Comparison of ENCODE assay signal across 1 cellular context in genomic region chr2:232133078-232133477, GRCh38.
TF ChIP-seq lines count a peak whose summit lies in the region.

No MANE protein-coding gene starts in this region.

TF ChIP-seq in IMR-90, 13 proteins besides CTCF, POLR2A, EP300 and RAD21 (continued from another document):
- TF ChIP-seq CHD1 (IDR thresholded peaks at IDR 0.05; ENCODE audit: low read depth, low read length) (no peak), SMC3 (IDR thresholded peaks at IDR 0.05; ENCODE audit: low read depth, low read length) (peak; percentile 10; the same call in 1 of the 2 replicates), USF2 (IDR thresholded peaks at IDR 0.05; ENCODE audit: low read depth, low read length) (no peak), MAZ (IDR thresholded peaks at IDR 0.05; ENCODE audit: borderline replicate concordance, low read depth, low read length) (no peak), RCOR1 (IDR thresholded peaks at IDR 0.05; ENCODE audit: insufficient replicate concordance, low read length) (no peak)
